8 cellular contexts compared by ENCODE assay signal in genomic region chr6:147204843-147205311, GRCh38. TPM values are rescaled to one million over a fixed set of nuclear protein-coding genes. Genes with fewer than 3 reads are reported as not detected.
DNase-seq lines count a peak whose midpoint lies in the region; ATAC-seq and TF ChIP-seq lines count a peak whose summit lies in the region.

No MANE protein-coding gene starts in this region.

- TF ChIP-seq CTCF in RWPE1 (conservative IDR thresholded peaks at IDR 0.05; ENCODE audit: low read depth) (no peak), fibroblast of mammary gland (conservative IDR thresholded peaks at IDR 0.05; ENCODE audit: control insufficient read depth, insufficient read depth, low read depth, low read length) (no peak), prostate gland (IDR thresholded peaks at IDR 0.05) (no peak)

- no peaks in the 10 kb centered on the region for H3K4me1 ChIP-seq in prostate gland (replicated peaks)

- CTCF ChIA-PET in RWPE1 (lab: Yijun Ruan, JAX) = no interaction called here

- H3K27ac ChIP-seq in RWPE1 (peak overlapping the region; percentile 95), prostate gland (peak overlapping the region; percentile 94 to 95)

- WGBS in prostate gland = 4% methylated on average over 11 of the region's 11 CpGs

- POLR2A ChIA-PET in RWPE1 (lab: Yijun Ruan, JAX; ENCODE audit: low non-redundant PET) = no interaction called here

- H3K4me3 ChIP-seq in fibroblast of mammary gland (ENCODE audit: control insufficient read depth, low read depth, low read length) (peak overlapping the region; percentile 82), prostate gland (peak overlapping the region; percentile 82 to 90)

- TF ChIP-seq POLR2A in prostate gland (IDR thresholded peaks at IDR 0.05) (no peak), GM18505 (IDR thresholded peaks at IDR 0.05; ENCODE audit: borderline replicate concordance, extremely low read depth, insufficient read depth, insufficient read length) (no peak)

- DNase-seq in NCI-H1105 treated with DMSO at 0.1 percent for 48 hours (lab: John Stamatoyannopoulos, UW) = peak; percentile 44
- DNase-seq in NCI-H1105 (lab: John Stamatoyannopoulos, UW) = no peak
- peak; percentile 11 for DNase-seq in RWPE1 (ENCODE audit: low spot score)
- peak; percentile 42 for DNase-seq in fibroblast of mammary gland (ENCODE audit: low read depth)
- no peak for DNase-seq in prostate gland (ENCODE audit: low spot score)
- DNase-seq in GDM1 (lab: John Stamatoyannopoulos, UW) = no peak

- intact Hi-C loops in prostate gland (cut with DNase I) = loop anchor here (5.0 to 10.0 kb wide), 4 partner anchors 80 to 660 kb away; partner anchors contain the start of gene RAB32

- H3K9me3 ChIP-seq in prostate gland = no peaks in the 10 kb centered on the region

- no peak for ATAC-seq in GM18505 (IDR thresholded peaks at IDR 0.05; ENCODE audit: unreplicated experiment)
- ATAC-seq in HG02763 (IDR thresholded peaks at IDR 0.05; ENCODE audit: unreplicated experiment) = no peak

- H3K36me3 ChIP-seq in prostate gland = no peaks in the 10 kb centered on the region

- H3K27me3 ChIP-seq in prostate gland (replicated peaks; ENCODE audit: insufficient read depth) = no peaks in the 10 kb centered on the region

RNA-seq across cellular contexts. Expression of gene STXBP5, which starts 0.7 kb away (rescaled TPM):
- total RNA-seq in prostate gland = 10 to 100 TPM; 34.4 to 59.9 TPM

Comparison
In these comparisons a context has a peak if more than half of its experiments do, and no peak if none do; other contexts are left out.
1. DNase-seq: peak in NCI-H1105 treated with DMSO at 0.1 percent for 48 hours (single experiment), RWPE1 (single experiment) and fibroblast of mammary gland (single experiment); none in NCI-H1105 (single experiment), prostate gland (single experiment) and GDM1 (single experiment).